ENCODE assay signal across 1 cellular context in the genomic region with DNA sequence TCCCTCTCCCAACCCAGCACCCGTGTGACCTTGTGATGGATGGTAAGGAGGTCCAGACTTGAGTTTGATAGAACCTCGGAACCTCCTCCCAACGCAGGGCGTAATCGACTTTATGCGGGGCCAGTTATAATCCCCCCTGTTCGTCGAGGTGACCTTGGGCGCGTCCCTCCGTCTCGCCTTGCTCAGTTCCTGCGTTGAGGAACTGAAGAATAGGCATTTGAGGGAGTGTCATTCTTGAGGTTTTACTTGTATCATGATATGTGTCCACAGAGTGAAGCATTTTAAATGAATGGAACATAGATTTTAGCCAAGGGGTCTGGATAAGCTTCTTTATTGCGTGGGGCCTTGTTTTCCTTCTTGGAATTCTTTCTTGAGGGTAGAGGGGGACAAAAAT.
A peak's percentile ranks its signal among the peaks of the same experiment; 100 is the strongest.
TF ChIP-seq lines count a peak whose summit lies in the region.

No MANE protein-coding gene starts in this region.

TF ChIP-seq in HepG2, 621 proteins besides CTCF, POLR2A, EP300 and RAD21 (continued from another document):
- TF ChIP-seq NFATC3 (CRISPR knock-in tag; IDR thresholded peaks at IDR 0.05) = 0 out of 2 replicates have a peak, but pooled peaks have one; percentile 0
- 0 out of 2 replicates have a peak, but pooled peaks have one; percentile 3 for TF ChIP-seq ZNF547 (CRISPR knock-in tag; IDR thresholded peaks at IDR 0.05)
- TF ChIP-seq ARNT (IDR thresholded peaks at IDR 0.05) = no peak
- TF ChIP-seq SMARCE1 (IDR thresholded peaks at IDR 0.05; ENCODE audit: borderline replicate concordance) = no peak
- peak; percentile 44; the same call in 1 of the 2 replicates for TF ChIP-seq ZNF761 (CRISPR knock-in tag; conservative IDR thresholded peaks at IDR 0.05)
- no peak for TF ChIP-seq TEF (CRISPR knock-in tag; IDR thresholded peaks at IDR 0.05)
- 0 out of 2 replicates have a peak, but pooled peaks have one; percentile 49 for TF ChIP-seq ZNF598 (CRISPR knock-in tag; IDR thresholded peaks at IDR 0.05; ENCODE audit: borderline replicate concordance)
- no peak for TF ChIP-seq KDM3A (CRISPR knock-in tag; IDR thresholded peaks at IDR 0.05; ENCODE audit: low read depth)
- no peak for TF ChIP-seq SMAD9 (CRISPR knock-in tag; IDR thresholded peaks at IDR 0.05)
- TF ChIP-seq CREB1 (IDR thresholded peaks at IDR 0.05) = no peak
- 0 out of 2 replicates have a peak, but pooled peaks have one; percentile 5 for TF ChIP-seq CREB1 (CRISPR knock-in tag; IDR thresholded peaks at IDR 0.05)
- no peak for TF ChIP-seq ZSCAN25 (CRISPR knock-in tag; IDR thresholded peaks at IDR 0.05)
- no peak; the same call in 1 of the 2 replicates for TF ChIP-seq MXD4 (CRISPR knock-in tag; IDR thresholded peaks at IDR 0.05)
- no peak for TF ChIP-seq ZNF121 (CRISPR knock-in tag; IDR thresholded peaks at IDR 0.05)
- TF ChIP-seq RBM22 (optimal IDR thresholded peaks at IDR 0.05; ENCODE audit: low read length) = peak; percentile 44
- no peak for TF ChIP-seq GABPA (IDR thresholded peaks at IDR 0.05; ENCODE audit: low read depth, low read length)
- no peak for TF ChIP-seq GABPA (CRISPR knock-in tag; IDR thresholded peaks at IDR 0.05; ENCODE audit: low read depth)
- TF ChIP-seq KDM5A (IDR thresholded peaks at IDR 0.05; ENCODE audit: borderline replicate concordance, low read length) = peak; percentile 51; the same call in 1 of the 2 replicates
- TF ChIP-seq, protein P1, sequence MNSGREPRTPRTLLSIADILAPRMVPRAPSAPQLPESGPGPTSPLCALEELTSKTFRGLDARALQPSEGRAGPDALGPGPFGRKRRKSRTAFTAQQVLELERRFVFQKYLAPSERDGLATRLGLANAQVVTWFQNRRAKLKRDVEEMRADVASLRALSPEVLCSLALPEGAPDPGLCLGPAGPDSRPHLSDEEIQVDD (CRISPR knock-in tag; IDR thresholded peaks at IDR 0.05; ENCODE audit: borderline replicate concordance) = 0 out of 2 replicates have a peak, but pooled peaks have one; percentile 46
- no peak for TF ChIP-seq KMT2B (CRISPR knock-in tag; IDR thresholded peaks at IDR 0.05)
- 0 out of 2 replicates have a peak, but pooled peaks have one; percentile 8 for TF ChIP-seq ZNF619 (CRISPR knock-in tag; IDR thresholded peaks at IDR 0.05)
- no peak for TF ChIP-seq ZBTB42 (CRISPR knock-in tag; IDR thresholded peaks at IDR 0.05)
- TF ChIP-seq ZFP91 (CRISPR knock-in tag; IDR thresholded peaks at IDR 0.05; ENCODE audit: borderline replicate concordance) = peak; percentile 55; the same call in 1 of the 2 replicates
- TF ChIP-seq HMGXB3 (CRISPR knock-in tag; IDR thresholded peaks at IDR 0.05; ENCODE audit: borderline replicate concordance) = no peak
- no peak for TF ChIP-seq ZNF83 (CRISPR knock-in tag; IDR thresholded peaks at IDR 0.05; ENCODE audit: borderline replicate concordance)
- no peak for TF ChIP-seq KLF11 (CRISPR knock-in tag; IDR thresholded peaks at IDR 0.05)
- no peak for TF ChIP-seq ZBTB21 (CRISPR knock-in tag; IDR thresholded peaks at IDR 0.05)
- no peak for TF ChIP-seq THRA (CRISPR knock-in tag; IDR thresholded peaks at IDR 0.05; ENCODE audit: borderline replicate concordance)
- TF ChIP-seq ETV5 (CRISPR knock-in tag; IDR thresholded peaks at IDR 0.05; ENCODE audit: borderline replicate concordance) = no peak
- 0 out of 2 replicates have a peak, but pooled peaks have one; percentile 17 for TF ChIP-seq NR0B2 (CRISPR knock-in tag; IDR thresholded peaks at IDR 0.05)
- TF ChIP-seq ZNF331 (CRISPR knock-in tag; IDR thresholded peaks at IDR 0.05) = no peak
